Comparison of ENCODE assay signal across 20 cellular contexts in genomic region chr17:74394977-74395376, GRCh38. TPM values are rescaled to one million over a fixed set of nuclear protein-coding genes. Genes with fewer than 3 reads are reported as not detected.
DNase-seq lines count a peak whose midpoint lies in the region; ATAC-seq and TF ChIP-seq lines count a peak whose summit lies in the region.
"Had no signal": no experiment of that assay in that cellular context is flagged by ENCODE, and none has a peak within 500 bp of the region (broad histone marks: within the 10 kb centered on the region; RNA-seq: fewer than 3 reads in every experiment).

No MANE protein-coding gene starts in this region.

- H4K20me1 ChIP-seq in MM.1S (ENCODE audit: insufficient read depth, low read length), result no peaks in the 10 kb centered on the region

- DNase-seq in cardiac muscle cell (ENCODE audit: low read depth in 1 of 2, low spot score in 1 of 2) (no peak), left ventricle myocardium superior (no peak), adrenal gland (peak; percentile 30 to 79 (median 70)), left colon (peak; percentile 39 to 58), thoracic aorta (ENCODE audit: low spot score) (no peak), epidermal melanocyte (ENCODE audit: insufficient read length, low spot score) (no peak), progenitor cell of endocrine pancreas (ENCODE audit: low spot score, unreplicated experiment) (no peak), MM.1S (no peak)
- DNase-seq: activated CD4-positive, alpha-beta T cell treated with anti-CD3 and anti-CD28 coated beads, Interleukin-2, amount 50 U/mL, for 1 hour; activated CD8-positive, alpha-beta memory T cell treated with anti-CD3 and anti-CD28 coated beads, Interleukin-2, amount 50 U/mL, for 4 hours; activated effector memory CD4-positive, alpha-beta T cell treated with anti-CD3 and anti-CD28 coated beads, Interleukin-2, amount 50 U/mL, for 16 hours; DMS153; KG1; mesenchymal stem cell; NCI-H1048; NCI-H2029 treated with DMSO at 0.1 percent for 48 hours; nephron progenitor cell; NK-92 treated with Interleukin-12 subunit alpha and Interleukin-12 subunit beta, amount 100 ng/mL, for 24 hours; retina had no signal

- H3F3A ChIP-seq in MM.1S (ENCODE audit: insufficient read depth, low read length), result no peaks in the 10 kb centered on the region

- no peak overlapping the region for H2AFZ ChIP-seq in MM.1S (ENCODE audit: low read length)

- H3K36me3 Mint-ChIP-seq in progenitor cell of endocrine pancreas (ENCODE audit: insufficient read depth), result no peaks in the 10 kb centered on the region

- H3K9me3 ChIP-seq in cardiac muscle cell (ENCODE audit: low read depth) (no peaks in the 10 kb centered on the region), adrenal gland (replicated peaks in 1 of 3) (no peaks in the 10 kb centered on the region), thoracic aorta (no peaks in the 10 kb centered on the region), MM.1S (replicated peaks; ENCODE audit: insufficient read depth, low read length) (no peaks in the 10 kb centered on the region)

- H3K27ac Mint-ChIP-seq in progenitor cell of endocrine pancreas, result no peak overlapping the region
- H3K27ac Mint-ChIP-seq: nephron progenitor cell had no signal

- 17 to 57% (median 38%) methylated on average over 1 to 7 of the region's 7 CpGs for WGBS in adrenal gland, 4 donors

- peaks cover 23% of the 10 kb centered on the region for H3K4me1 ChIP-seq in cardiac muscle cell (ENCODE audit: low read depth)
- H3K4me1 ChIP-seq in adrenal gland (replicated peaks in 1 of 2), result no peaks in the 10 kb centered on the region
- peaks cover 13 to 30% of the 10 kb centered on the region in 2 donors for H3K4me1 ChIP-seq in thoracic aorta (ENCODE audit: control insufficient read depth in 1 of 2, low read depth in 2 of 2)
- H3K4me1 ChIP-seq in MM.1S (ENCODE audit: low read length), result no peaks in the 10 kb centered on the region

- TF ChIP-seq CTCF in cardiac muscle cell (IDR thresholded peaks at IDR 0.05; ENCODE audit: low read depth, low read length) (no peak), adrenal gland (IDR thresholded peaks at IDR 0.05) (no peak), thoracic aorta (IDR thresholded peaks at IDR 0.05) (no peak), progenitor cell of endocrine pancreas (IDR thresholded peaks at IDR 0.05; ENCODE audit: unreplicated experiment) (no peak), MM.1S (IDR thresholded peaks at IDR 0.05; ENCODE audit: low read length) (no peak)

- H3K4me3 Mint-ChIP-seq in progenitor cell of endocrine pancreas (ENCODE audit: low read depth), result no peak overlapping the region
- H3K4me3 Mint-ChIP-seq: nephron progenitor cell had no signal

- TF ChIP-seq POLR2A in adrenal gland (IDR thresholded peaks at IDR 0.05), result peak in 1 of 2 donors; percentile 37

- H3K4me3 ChIP-seq in cardiac muscle cell (no peak overlapping the region), adrenal gland (no peak overlapping the region), thoracic aorta (no peak overlapping the region), MM.1S (ENCODE audit: low read length) (no peak overlapping the region)

- no peak overlapping the region for H3K9ac ChIP-seq in MM.1S (ENCODE audit: low read length)

- H3K9me3 Mint-ChIP-seq in progenitor cell of endocrine pancreas (ENCODE audit: low read depth), result no peaks in the 10 kb centered on the region
- H3K9me3 Mint-ChIP-seq: nephron progenitor cell had no signal

- no peaks in the 10 kb centered on the region for H3K27me3 Mint-ChIP-seq in progenitor cell of endocrine pancreas

- H3K79me2 ChIP-seq in MM.1S (ENCODE audit: low read length), result no peaks in the 10 kb centered on the region

- H3K36me3 ChIP-seq in cardiac muscle cell, result no peaks in the 10 kb centered on the region
- no peaks in the 10 kb centered on the region for H3K36me3 ChIP-seq in adrenal gland (replicated peaks in 1 of 2)
- no peaks in the 10 kb centered on the region for H3K36me3 ChIP-seq in thoracic aorta
- no peaks in the 10 kb centered on the region for H3K36me3 ChIP-seq in MM.1S (replicated peaks; ENCODE audit: insufficient read depth, low read length)

- intact Hi-C loops in left ventricle myocardium superior (cut with micrococcal nuclease) (no loop called here), adrenal gland (cut with DNase I) (no loop called here), left colon (cut with DNase I, micrococcal nuclease) (no loop called here)

- H3K27ac ChIP-seq in cardiac muscle cell (peak overlapping the region; percentile 62), adrenal gland (peak overlapping the region in 3 of 5 donors; percentile 26 to 45 (median 39)), thoracic aorta (peak overlapping the region; percentile 15 to 37), MM.1S (ENCODE audit: low read length) (no peak overlapping the region)

- H3K9me2 ChIP-seq in MM.1S (replicated peaks; ENCODE audit: insufficient read depth, low read length), result no peaks in the 10 kb centered on the region

- no peak overlapping the region for H3K4me2 ChIP-seq in MM.1S (ENCODE audit: low read depth, low read length)

- H3K4me1 Mint-ChIP-seq in progenitor cell of endocrine pancreas (ENCODE audit: low read depth), result peaks cover 5% of the 10 kb centered on the region

- ATAC-seq in left ventricle myocardium superior (no peak), left colon (peak; percentile 95), thoracic aorta (ENCODE audit: insufficient number of reproducible peaks, low FRiP score, low read depth) (no peak)

- no peaks in the 10 kb centered on the region for H3K27me3 ChIP-seq in cardiac muscle cell
- no peaks in the 10 kb centered on the region for H3K27me3 ChIP-seq in adrenal gland
- H3K27me3 ChIP-seq in thoracic aorta (replicated peaks; ENCODE audit: insufficient read depth), result no peaks in the 10 kb centered on the region
- H3K27me3 ChIP-seq in MM.1S (replicated peaks; ENCODE audit: insufficient read depth, low read length), result peaks cover 73% of the 10 kb centered on the region

RNA-seq across cellular contexts. Expression of gene GPR142, which starts 27.7 kb away (rescaled TPM):
- total RNA-seq in cardiac muscle cell (not detected in 2 replicates), left ventricle myocardium superior (0.15 TPM), adrenal gland (not detected), left colon (under 1 TPM in 1 of 2 donors, not detected in 1; 0.31 TPM), thoracic aorta (not detected), progenitor cell of endocrine pancreas (6.0 and 6.6 TPM in 2 replicates)
- polyA plus RNA-seq in cardiac muscle cell (not detected in 2 replicates), adrenal gland (under 1 TPM in 1 of 3 donors, not detected in 2; 0.13 TPM)
- total RNA-seq: NCI-H460 had no signal

RNA-seq across cellular contexts. Expression of gene BTBD17, which starts 33.3 kb away (rescaled TPM):
- 0.63 TPM in 1 of 2 replicates, not detected in the other for total RNA-seq in cardiac muscle cell
- 0.09 and 0.62 TPM in 2 replicates for polyA plus RNA-seq in cardiac muscle cell
- not detected for total RNA-seq in left ventricle myocardium superior
- 1 to 10 TPM in 2 of 8 donors, under 1 TPM in 2, not detected in 4; 0.11 to 1.1 (median 0.87) TPM for total RNA-seq in adrenal gland
- under 1 TPM; 0.10 to 0.72 (median 0.24) TPM for polyA plus RNA-seq in adrenal gland
- under 1 TPM in 1 of 2 donors, not detected in 1; 0.24 TPM for total RNA-seq in left colon
- total RNA-seq in thoracic aorta, result not detected
- 2.8 and 3.4 TPM in 2 replicates for total RNA-seq in progenitor cell of endocrine pancreas
- total RNA-seq: NCI-H460 had no signal

RNA-seq across cellular contexts. Expression of gene GPRC5C, which starts 36.9 kb away (rescaled TPM):
- total RNA-seq in cardiac muscle cell (114 and 125 TPM in 2 replicates), left ventricle myocardium superior (34.4 TPM), adrenal gland (10 to 100 TPM; 20.1 to 67.2 (median 32.3) TPM), left colon (100 to 1,000 TPM; 155 to 161 TPM), thoracic aorta (10 to 100 TPM; 56.0 to 67.0 TPM), progenitor cell of endocrine pancreas (182 and 207 TPM in 2 replicates)
- polyA plus RNA-seq in cardiac muscle cell (106 and 117 TPM in 2 replicates), adrenal gland (10 to 100 TPM in 2 of 3 donors, 1 to 10 TPM in 1; 2.7 to 29.8 (median 18.2) TPM)

Comparison
In these comparisons a context has a peak if more than half of its experiments do, and no peak if none do; other contexts are left out.
1. DNase-seq: peak in adrenal gland (7 of 7) and left colon (2 of 2); none in cardiac muscle cell (0 of 2), left ventricle myocardium superior (single experiment), thoracic aorta (single experiment), epidermal melanocyte (single experiment), progenitor cell of endocrine pancreas (single experiment) and MM.1S (single experiment).